13 cellular contexts compared by ENCODE assay signal in the genomic region with DNA sequence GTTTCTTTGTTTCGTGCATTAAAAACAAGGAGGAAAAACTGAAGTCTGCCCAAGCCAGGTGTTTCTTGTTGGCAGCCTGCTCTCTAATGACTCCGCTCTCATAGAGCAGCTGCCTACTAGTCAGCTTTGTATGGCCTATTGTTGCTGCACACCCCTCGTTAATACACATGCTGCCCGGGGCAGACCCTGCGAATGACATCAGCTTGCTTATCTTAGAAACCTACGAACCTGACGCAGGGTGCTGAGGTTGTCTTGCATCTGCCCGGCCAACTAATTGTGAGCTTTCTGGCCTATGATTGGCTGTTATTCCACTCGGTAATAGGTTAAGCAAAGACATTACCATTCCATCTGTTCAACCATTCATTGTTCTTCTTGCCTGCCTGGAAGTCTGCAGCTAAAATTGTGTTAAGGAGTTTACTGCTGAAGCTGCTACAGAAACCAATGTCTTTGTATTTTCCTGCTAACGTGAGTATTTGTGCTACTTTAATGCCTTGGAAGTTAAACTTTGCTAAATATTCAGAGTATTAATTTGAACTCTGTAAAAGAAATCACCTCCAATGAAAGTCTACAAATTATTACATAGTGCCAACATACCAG. TPM values are rescaled to one million over a fixed set of nuclear protein-coding genes. Genes with fewer than 3 reads are reported as not detected.
DNase-seq lines count a peak whose midpoint lies in the region; ATAC-seq and TF ChIP-seq lines count a peak whose summit lies in the region.
"Had no signal": no experiment of that assay in that cellular context is flagged by ENCODE, and none has a peak within 500 bp of the region (broad histone marks: within the 10 kb centered on the region; RNA-seq: fewer than 3 reads in every experiment).

No MANE protein-coding gene starts in this region.

- TF ChIP-seq CTCF in endodermal cell (conservative IDR thresholded peaks at IDR 0.05) (no peak), WERI-Rb-1 (IDR thresholded peaks at IDR 0.05; ENCODE audit: low read depth, low read length) (no peak)

- intact Hi-C loops in posterior vena cava (cut with DNase I) = no loop called here

- DNase-seq in NCI-H1092 (lab: John Stamatoyannopoulos, UW) = peak; percentile 96
- peak; percentile 97 to 99 for DNase-seq in NCI-H524 (lab: John Stamatoyannopoulos, UW)
- peak; percentile 67 for DNase-seq in endodermal cell
- DNase-seq in posterior vena cava (ENCODE audit: low spot score) = peak; percentile 55
- no peak for DNase-seq in stimulated activated CD4-positive, alpha-beta T cell treated with anti-CD3 and anti-CD28 coated beads, Interleukin-2, amount 100 ng/mL, for 48 hours
- no peak for DNase-seq in WERI-Rb-1
- no peak for DNase-seq in effector CD4-positive, alpha-beta T cell
- DNase-seq: activated CD4-positive, CD25-positive, alpha-beta regulatory T cell treated with anti-CD3 and anti-CD28 coated beads, Interleukin-2, amount 50 U/mL, for 72 hours; amniotic stem cell; NK-92 treated with Interleukin-12 subunit alpha and Interleukin-12 subunit beta, amount 100 ng/mL, for 24 hours; stimulated activated CD4-positive, alpha-beta T cell treated with anti-CD3 and anti-CD28 coated beads, Interleukin-12 subunit alpha, Interleukin-12 subunit beta, amount 100 ng/mL, for 4 hours had no signal

- no peak for ATAC-seq in HG02870 (IDR thresholded peaks at IDR 0.05; ENCODE audit: unreplicated experiment)

- H3K27me3 ChIP-seq in endodermal cell (ENCODE audit: control insufficient read depth, insufficient read depth, low read length, poor library complexity, severe bottlenecking) (no peaks in the 10 kb centered on the region), WERI-Rb-1 (ENCODE audit: insufficient read depth, low read depth, severe bottlenecking) (no peaks in the 10 kb centered on the region)

- H3K9me3 ChIP-seq in endodermal cell (ENCODE audit: control insufficient read depth, low read length) = no peaks in the 10 kb centered on the region
- no peaks in the 10 kb centered on the region for H3K9me3 ChIP-seq in WERI-Rb-1 (ENCODE audit: severe bottlenecking)
- H3K9me3 ChIP-seq: thoracic aorta had no signal

- H3K9me3 Mint-ChIP-seq in endodermal cell = no peaks in the 10 kb centered on the region

- peaks cover 43% of the 10 kb centered on the region for H3K4me1 Mint-ChIP-seq in endodermal cell

- 28 to 55% methylated on average over 6 to 10 of the region's 10 CpGs for WGBS in endodermal cell (ENCODE audit: insufficient coverage in 1 of 2, insufficient read length in 1 of 2), 2 experiments

- H3K36me3 Mint-ChIP-seq in endodermal cell (ENCODE audit: low read depth) = no peaks in the 10 kb centered on the region

- H3K27ac ChIP-seq in endodermal cell (ENCODE audit: low read depth, low read length) (peak overlapping the region; percentile 97), WERI-Rb-1 (no peak overlapping the region)
- H3K27ac ChIP-seq: thoracic aorta had no signal

- peak overlapping the region; percentile 58 for H3K27ac Mint-ChIP-seq in endodermal cell

- peaks cover 1% of the 10 kb centered on the region for H3K27me3 Mint-ChIP-seq in endodermal cell (ENCODE audit: insufficient read depth)

- no peak overlapping the region for H3K4me3 Mint-ChIP-seq in endodermal cell

- peaks cover 14% of the 10 kb centered on the region for H3K4me1 ChIP-seq in endodermal cell (ENCODE audit: control insufficient read depth, insufficient read depth, low read length)

- H3K4me3 ChIP-seq in endodermal cell (ENCODE audit: low read length) = peak overlapping the region; percentile 28
- no peak overlapping the region for H3K4me3 ChIP-seq in WERI-Rb-1 (ENCODE audit: low read depth, low read length)
- H3K4me3 ChIP-seq: thoracic aorta had no signal

- H3K36me3 ChIP-seq in endodermal cell (ENCODE audit: control insufficient read depth, insufficient read depth, low read length) = no peaks in the 10 kb centered on the region
- H3K36me3 ChIP-seq in WERI-Rb-1 = no peaks in the 10 kb centered on the region
- H3K36me3 ChIP-seq: thoracic aorta had no signal

- H3K9ac ChIP-seq in endodermal cell (ENCODE audit: extremely low read depth, low read length, poor library complexity, severe bottlenecking) = no peak overlapping the region

RNA-seq across cellular contexts. Expression of gene ZC3H12C, which starts 37.5 kb away (rescaled TPM):
- total RNA-seq in endodermal cell (1 to 10 TPM; 4.1 to 5.6 TPM), posterior vena cava (10 to 100 TPM; 13.6 to 24.8 TPM)
- polyA plus RNA-seq in endodermal cell (2013, experiment 1 of 2) = 21.0 TPM
- polyA plus RNA-seq in endodermal cell (2013, experiment 2 of 2) = 20.0 TPM

Comparison
In these comparisons a context has a peak if more than half of its experiments do, and no peak if none do; other contexts are left out.
1. DNase-seq: peak in NCI-H1092 (single experiment), NCI-H524 (2 of 2), endodermal cell (single experiment) and posterior vena cava (single experiment); none in stimulated activated CD4-positive, alpha-beta T cell treated with anti-CD3 and anti-CD28 coated beads, Interleukin-2, amount 100 ng/mL, for 48 hours (0 of 2), WERI-Rb-1 (single experiment) and effector CD4-positive, alpha-beta T cell (single experiment).